29 cellular contexts compared by ENCODE assay signal in the genomic region with DNA sequence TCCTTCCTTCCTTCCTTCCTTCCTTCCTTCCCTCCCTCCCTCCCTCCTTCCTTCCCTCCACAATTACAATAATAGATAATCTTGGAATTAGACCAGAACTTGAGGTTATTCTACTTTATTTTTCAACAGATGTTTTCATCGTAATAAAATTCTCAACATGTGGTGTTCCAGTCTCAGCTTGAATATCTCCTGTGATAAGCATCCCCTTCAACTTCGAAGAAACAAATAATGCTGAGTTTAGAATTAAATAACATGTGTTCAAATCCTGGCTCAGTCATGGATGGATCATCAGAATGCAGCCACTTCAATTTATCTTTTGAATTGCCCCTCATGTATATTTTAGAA.
"Had no signal": no experiment of that assay in that cellular context is flagged by ENCODE, and none has a peak within 500 bp of the region (broad histone marks: within the 10 kb centered on the region; RNA-seq: fewer than 3 reads in every experiment).

No MANE protein-coding gene starts in this region.

- H3K36me3 ChIP-seq: stomach, suprapubic skin, thoracic aorta, thyroid gland, tibial artery, tibial nerve, transverse colon, upper lobe of left lung, upper lobe of right lung, uterus, vagina had no signal

- FAIRE-seq: urothelium cell line had no signal

- H3K4me3 Mint-ChIP-seq: stimulated activated effector memory CD8-positive, alpha-beta T cell treated with anti-CD3 and anti-CD28 coated beads, Interleukin-12 subunit alpha, Interleukin-12 subunit beta, amount 100 ng/mL, for 72 hours; stimulated activated memory B cell treated with anti-CD40 and anti-IgM and Interleukin-4, amounts not matched to agents 10 μg/mL and 1 μg/mL and 100 μg/mL, for 72 hours; stimulated activated naive B cell treated with anti-CD40 and anti-IgM and Interleukin-4, amounts not matched to agents 10 μg/mL and 1 μg/mL and 100 μg/mL, for 72 hours; stimulated activated naive CD8-positive, alpha-beta T cell treated with anti-CD3 and anti-CD28 coated beads, Interleukin-15, amount 100 ng/mL, for 72 hours; stimulated activated naive CD8-positive, alpha-beta T cell treated with anti-CD3 and anti-CD28 coated beads, Interleukin-15, Interleukin-2, amounts not matched to agents 100 ng/mL and 50 ng/mL, for 24 hours; type B pancreatic cell had no signal

- H3K36me3 Mint-ChIP-seq: stimulated activated effector memory CD8-positive, alpha-beta T cell treated with anti-CD3 and anti-CD28 coated beads, Interleukin-12 subunit alpha, Interleukin-12 subunit beta, amount 100 ng/mL, for 72 hours; stimulated activated memory B cell treated with anti-CD40 and anti-IgM and Interleukin-4, amounts not matched to agents 10 μg/mL and 1 μg/mL and 100 μg/mL, for 72 hours; stimulated activated naive B cell treated with anti-CD40 and anti-IgM and Interleukin-4, amounts not matched to agents 10 μg/mL and 1 μg/mL and 100 μg/mL, for 72 hours; type B pancreatic cell had no signal

- ATAC-seq: stimulated activated effector memory CD8-positive, alpha-beta T cell treated with anti-CD3 and anti-CD28 coated beads, Interleukin-12 subunit alpha, Interleukin-12 subunit beta, amount 100 ng/mL, for 72 hours; stimulated activated memory B cell treated with anti-CD40 and anti-IgM and Interleukin-4, amounts not matched to agents 10 μg/mL and 1 μg/mL and 100 μg/mL, for 72 hours; stimulated activated naive B cell treated with anti-CD40 and anti-IgM and Interleukin-4, amounts not matched to agents 10 μg/mL and 1 μg/mL and 100 μg/mL, for 72 hours; stimulated activated naive CD8-positive, alpha-beta T cell treated with anti-CD3 and anti-CD28 coated beads, Interleukin-15, amount 100 ng/mL, for 72 hours; stimulated activated naive CD8-positive, alpha-beta T cell treated with anti-CD3 and anti-CD28 coated beads, Interleukin-15, Interleukin-2, amounts not matched to agents 100 U/mL and 50 U/mL, for 24 hours; upper lobe of right lung had no signal

- H3K4me3 ChIP-seq: stomach, suprapubic skin, testis, thoracic aorta, thyroid gland, tibial artery, tibial nerve, transverse colon, upper lobe of left lung, upper lobe of right lung, uterus, vagina had no signal

- H3K27me3 Mint-ChIP-seq: stimulated activated memory B cell treated with anti-CD40 and anti-IgM and Interleukin-4, amounts not matched to agents 10 μg/mL and 1 μg/mL and 100 μg/mL, for 72 hours; stimulated activated naive B cell treated with anti-CD40 and anti-IgM and Interleukin-4, amounts not matched to agents 10 μg/mL and 1 μg/mL and 100 μg/mL, for 72 hours; stimulated activated naive CD8-positive, alpha-beta T cell treated with anti-CD3 and anti-CD28 coated beads, Interleukin-15, amount 100 ng/mL, for 72 hours; stimulated activated naive CD8-positive, alpha-beta T cell treated with anti-CD3 and anti-CD28 coated beads, Interleukin-15, Interleukin-2, amounts not matched to agents 100 ng/mL and 50 ng/mL, for 24 hours had no signal

- H3K27me3 ChIP-seq: stomach, suprapubic skin, testis, thyroid gland, tibial artery, tibial nerve, transverse colon, upper lobe of left lung, upper lobe of right lung, uterus, vagina had no signal

- H3K27ac Mint-ChIP-seq: stimulated activated effector memory CD8-positive, alpha-beta T cell treated with anti-CD3 and anti-CD28 coated beads, Interleukin-12 subunit alpha, Interleukin-12 subunit beta, amount 100 ng/mL, for 72 hours; stimulated activated memory B cell treated with anti-CD40 and anti-IgM and Interleukin-4, amounts not matched to agents 10 μg/mL and 1 μg/mL and 100 μg/mL, for 72 hours; stimulated activated naive B cell treated with anti-CD40 and anti-IgM and Interleukin-4, amounts not matched to agents 10 μg/mL and 1 μg/mL and 100 μg/mL, for 72 hours; stimulated activated naive CD8-positive, alpha-beta T cell treated with anti-CD3 and anti-CD28 coated beads, Interleukin-15, amount 100 ng/mL, for 72 hours; stimulated activated naive CD8-positive, alpha-beta T cell treated with anti-CD3 and anti-CD28 coated beads, Interleukin-15, Interleukin-2, amounts not matched to agents 100 ng/mL and 50 ng/mL, for 24 hours; type B pancreatic cell had no signal

- H3K9me3 Mint-ChIP-seq: stimulated activated effector memory CD8-positive, alpha-beta T cell treated with anti-CD3 and anti-CD28 coated beads, Interleukin-12 subunit alpha, Interleukin-12 subunit beta, amount 100 ng/mL, for 72 hours; type B pancreatic cell had no signal

- H3K4me1 Mint-ChIP-seq: stimulated activated effector memory CD8-positive, alpha-beta T cell treated with anti-CD3 and anti-CD28 coated beads, Interleukin-12 subunit alpha, Interleukin-12 subunit beta, amount 100 ng/mL, for 72 hours; stimulated activated memory B cell treated with anti-CD40 and anti-IgM and Interleukin-4, amounts not matched to agents 10 μg/mL and 1 μg/mL and 100 μg/mL, for 72 hours; stimulated activated naive B cell treated with anti-CD40 and anti-IgM and Interleukin-4, amounts not matched to agents 10 μg/mL and 1 μg/mL and 100 μg/mL, for 72 hours; stimulated activated naive CD8-positive, alpha-beta T cell treated with anti-CD3 and anti-CD28 coated beads, Interleukin-15, amount 100 ng/mL, for 72 hours had no signal

- H3K9me3 ChIP-seq: stomach, suprapubic skin, testis, thoracic aorta, thyroid gland, tibial artery, tibial nerve, transverse colon, upper lobe of left lung, upper lobe of right lung, uterus, vagina had no signal

- H3K27ac ChIP-seq: stomach, suprapubic skin, testis, thoracic aorta, thyroid gland, tibial artery, tibial nerve, transverse colon, upper lobe of left lung, upper lobe of right lung, uterus, vagina had no signal

- H3K4me1 ChIP-seq: stomach, suprapubic skin, testis, thyroid gland, tibial artery, tibial nerve, transverse colon, upper lobe of left lung, upper lobe of right lung, uterus, vagina had no signal

- DNase-seq: stimulated activated CD4-positive, alpha-beta T cell treated with anti-CD3 and anti-CD28 coated beads, Interleukin-2, amount 100 ng/mL, for 48 hours; stimulated activated CD4-positive, alpha-beta T cell treated with anti-CD3 and anti-CD28 coated beads, Interleukin-4, amount 100 ng/mL, for 1 hour; stimulated activated CD4-positive, alpha-beta T cell treated with anti-CD3 and anti-CD28 coated beads, Interleukin-4, amount 100 ng/mL, for 24 hours; stimulated activated CD4-positive, alpha-beta T cell treated with anti-CD3 and anti-CD28 coated beads, Interleukin-4, amount 100 ng/mL, for 4 hours; stimulated activated CD8-positive, alpha-beta memory T cell treated with anti-CD3 and anti-CD28 coated beads, Interleukin-4, amount 100 ng/mL, for 48 hours; stimulated activated naive B cell treated with anti-CD40 and anti-IgM and Interleukin-4, amounts not matched to agents 10 μg/mL and 1 μg/mL and 100 μg/mL, for 72 hours; stimulated activated naive CD4-positive, alpha-beta T cell; stimulated activated naive CD4-positive, alpha-beta T cell treated with Interleukin-2 at 50 U/mL for 16 hours; stimulated activated naive CD8-positive, alpha-beta T cell treated with anti-CD3 and anti-CD28 coated beads, Interleukin-15, amount 100 ng/mL, for 72 hours; stimulated activated naive CD8-positive, alpha-beta T cell treated with anti-CD3 and anti-CD28 coated beads, Interleukin-15, Interleukin-2, amounts not matched to agents 100 U/mL and 50 U/mL, for 24 hours; stomach; substantia nigra; testis; thyroid gland; tibial artery; transverse colon; trophoblast cell; upper lobe of left lung; upper lobe of right lung; uterus had no signal
